10 cellular contexts compared by ENCODE assay signal in the genomic region with DNA sequence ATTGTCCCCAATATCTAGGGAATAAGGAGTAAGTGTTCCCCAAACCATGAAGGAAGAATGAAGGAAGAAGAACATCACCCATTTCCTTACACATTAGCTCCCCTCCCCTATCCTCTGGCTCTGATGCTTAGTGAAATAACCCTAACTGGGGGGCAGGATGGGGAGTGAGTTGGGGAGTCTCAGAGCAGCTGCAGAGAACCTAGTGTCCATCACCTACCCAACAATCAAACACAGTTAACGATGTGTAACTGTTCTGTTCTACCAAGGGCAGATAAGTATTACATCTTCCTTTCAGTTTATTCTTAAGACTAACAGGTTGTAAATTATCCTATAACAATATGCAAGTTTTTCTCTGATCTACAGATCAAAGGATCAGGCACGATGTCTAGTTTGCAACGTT. TPM values are rescaled to one million over a fixed set of nuclear protein-coding genes. Genes with fewer than 3 reads are reported as not detected.
DNase-seq lines count a peak whose midpoint lies in the region; ATAC-seq, FAIRE-seq and TF ChIP-seq lines count a peak whose summit lies in the region.
"Had no signal": no experiment of that assay in that cellular context is flagged by ENCODE, and none has a peak within 500 bp of the region (broad histone marks: within the 10 kb centered on the region; RNA-seq: fewer than 3 reads in every experiment).

No MANE protein-coding gene starts in this region.

- peaks cover 8 to 10% of the 10 kb centered on the region in 2 donors for H3K36me3 Mint-ChIP-seq in CD4-positive, alpha-beta memory T cell
- peaks cover 37% of the 10 kb centered on the region for H3K36me3 Mint-ChIP-seq in activated CD4-positive, alpha-beta memory T cell treated with anti-CD3 and anti-CD28 coated beads, Interleukin-2, amount 10 ng/mL, durations not matched to agents 7 days and 5 days (ENCODE audit: low read depth)
- H3K36me3 Mint-ChIP-seq in mesothelial cell of epicardium = peaks cover 5% of the 10 kb centered on the region

- H3K4me1 Mint-ChIP-seq in CD4-positive, alpha-beta memory T cell = peaks cover 52 to 78% (median 65%) of the 10 kb centered on the region in 4 donors
- peaks cover 71% of the 10 kb centered on the region for H3K4me1 Mint-ChIP-seq in activated CD4-positive, alpha-beta memory T cell treated with anti-CD3 and anti-CD28 coated beads, Interleukin-2, amount 10 ng/mL, durations not matched to agents 7 days and 5 days
- peaks cover 35% of the 10 kb centered on the region for H3K4me1 Mint-ChIP-seq in mesothelial cell of epicardium

- no peak for DNase-seq in CD4-positive, alpha-beta memory T cell
- DNase-seq in GM18507 (ENCODE audit: extremely low spot score, insufficient read length, low read depth) (no peak), mesothelial cell of epicardium (ENCODE audit: low spot score in 2 of 2, unreplicated experiment in 2 of 2) (no peak), NCI-H510A (lab: John Stamatoyannopoulos, UW) (no peak), dorsolateral prefrontal cortex (no peak), SIG-M5 (lab: John Stamatoyannopoulos, UW) (no peak)
- no peak for DNase-seq in activated CD4-positive, alpha-beta memory T cell treated with anti-CD3 and anti-CD28 coated beads, Interleukin-2, amount 10 ng/mL, durations not matched to agents 7 days and 5 days
- DNase-seq: activated CD8-positive, alpha-beta memory T cell treated with anti-CD3 and anti-CD28 coated beads, Interleukin-2, amount 50 U/mL, for 48 hours; NCI-H2029 treated with DMSO at 0.1 percent for 48 hours had no signal

- H3K4me3 ChIP-seq in CD4-positive, alpha-beta memory T cell (ENCODE audit: low read length in 2 of 2) = peak overlapping the region in 1 of 2 donors; percentile 7
- H3K4me3 ChIP-seq in dorsolateral prefrontal cortex = no peak overlapping the region

- CTCF ChIA-PET in CD4-positive, alpha-beta memory T cell (lab: Charles Lee; ENCODE audit: partially characterized antibody) = interaction anchor here (0.8 to 2.0 kb wide), 3 partner anchors 20 to 55 kb away, joined by 3 to 6 read pairs (median 3); no protein-coding TSS in a partner anchor
- CTCF ChIA-PET in activated CD4-positive, alpha-beta memory T cell treated with anti-CD3 and anti-CD28 coated beads, Interleukin-2, amount 10 ng/mL, durations not matched to agents 7 days and 5 days (lab: Charles Lee) = interaction anchor here (1.0 to 2.2 kb wide), 2 partner anchors 20 to 24 kb away, joined by 3 to 6 read pairs; no protein-coding TSS in a partner anchor

- no peaks in the 10 kb centered on the region for H3K9me3 Mint-ChIP-seq in CD4-positive, alpha-beta memory T cell
- no peaks in the 10 kb centered on the region for H3K9me3 Mint-ChIP-seq in activated CD4-positive, alpha-beta memory T cell treated with anti-CD3 and anti-CD28 coated beads, Interleukin-2, amount 10 ng/mL, durations not matched to agents 7 days and 5 days
- peaks cover 4% of the 10 kb centered on the region for H3K9me3 Mint-ChIP-seq in mesothelial cell of epicardium

- H3K9me3 ChIP-seq in CD4-positive, alpha-beta memory T cell (ENCODE audit: control insufficient read depth in 1 of 2, low read length in 2 of 2) = no peaks in the 10 kb centered on the region

- no peaks in the 10 kb centered on the region for H3K27me3 Mint-ChIP-seq in CD4-positive, alpha-beta memory T cell
- H3K27me3 Mint-ChIP-seq in activated CD4-positive, alpha-beta memory T cell treated with anti-CD3 and anti-CD28 coated beads, Interleukin-2, amount 10 ng/mL, durations not matched to agents 7 days and 5 days = no peaks in the 10 kb centered on the region
- H3K27me3 Mint-ChIP-seq in mesothelial cell of epicardium (ENCODE audit: low read depth) = no peaks in the 10 kb centered on the region

- no peak for ATAC-seq in GM18519 (IDR thresholded peaks at IDR 0.05; ENCODE audit: low FRiP score, unreplicated experiment)

- H3K4me3 Mint-ChIP-seq in CD4-positive, alpha-beta memory T cell = peak overlapping the region; percentile 46 to 87 (median 64)
- peak overlapping the region; percentile 55 for H3K4me3 Mint-ChIP-seq in activated CD4-positive, alpha-beta memory T cell treated with anti-CD3 and anti-CD28 coated beads, Interleukin-2, amount 10 ng/mL, durations not matched to agents 7 days and 5 days
- H3K4me3 Mint-ChIP-seq in mesothelial cell of epicardium = no peak overlapping the region

- no peaks in the 10 kb centered on the region for H3K27me3 ChIP-seq in CD4-positive, alpha-beta memory T cell (ENCODE audit: insufficient read depth, low read length)
- H3K27me3 ChIP-seq in dorsolateral prefrontal cortex = no peaks in the 10 kb centered on the region

- TF ChIP-seq CTCF in mesothelial cell of epicardium (IDR thresholded peaks at IDR 0.05; ENCODE audit: unreplicated experiment) = no peak
- no peak for TF ChIP-seq CTCF in dorsolateral prefrontal cortex (IDR thresholded peaks at IDR 0.05 in 54 of 56, conservative IDR thresholded peaks at IDR 0.05 in 2 of 56; ENCODE audit: low read depth in 1 of 56, partially characterized antibody in 56 of 56)

- H3K27ac ChIP-seq in CD4-positive, alpha-beta memory T cell (ENCODE audit: low read depth, low read length) = peak overlapping the region; percentile 59
- no peak overlapping the region for H3K27ac ChIP-seq in dorsolateral prefrontal cortex

- POLR2A ChIA-PET in CD4-positive, alpha-beta memory T cell (lab: Charles Lee; ENCODE audit: partially characterized antibody) = interaction anchor here (0.7 to 7.1 kb wide), 9 partner anchors 8 to 54 kb away, joined by 3 to 62 read pairs (median 9); a partner anchor contains a TSS
- POLR2A ChIA-PET in activated CD4-positive, alpha-beta memory T cell treated with anti-CD3 and anti-CD28 coated beads, Interleukin-2, amount 10 ng/mL, durations not matched to agents 7 days and 5 days (lab: Charles Lee) = interaction anchor here (1.6 to 17.6 kb wide), 6 partner anchors 10 to 60 kb away, joined by 3 to 445 read pairs (median 42); a partner anchor contains a TSS

- intact Hi-C loops in CD4-positive, alpha-beta memory T cell (cut with micrococcal nuclease) = no loop called here
- intact Hi-C loops in dorsolateral prefrontal cortex (cut with DNase I) = no loop called here

- peak; percentile 77 for FAIRE-seq in GM18507 (lab: Jason Lieb, UNC)

- no peaks in the 10 kb centered on the region for H3K36me3 ChIP-seq in CD4-positive, alpha-beta memory T cell (ENCODE audit: insufficient read depth, low read length)

- peak overlapping the region; percentile 73 to 94 (median 83) for H3K27ac Mint-ChIP-seq in CD4-positive, alpha-beta memory T cell
- H3K27ac Mint-ChIP-seq in activated CD4-positive, alpha-beta memory T cell treated with anti-CD3 and anti-CD28 coated beads, Interleukin-2, amount 10 ng/mL, durations not matched to agents 7 days and 5 days = peak overlapping the region; percentile 95
- peak overlapping the region; percentile 26 for H3K27ac Mint-ChIP-seq in mesothelial cell of epicardium

- peaks cover 92% of the 10 kb centered on the region for H3K4me1 ChIP-seq in CD4-positive, alpha-beta memory T cell (ENCODE audit: insufficient read depth, low read length)

RNA-seq across cellular contexts. Expression of a gene that starts 12.8 kb away (rescaled TPM):
- 100 to 1,000 TPM; 188 to 192 TPM for total RNA-seq in CD4-positive, alpha-beta memory T cell
- 100 to 1,000 TPM; 136 to 149 TPM for polyA plus RNA-seq in CD4-positive, alpha-beta memory T cell
- 100 to 1,000 TPM; 159 to 169 TPM for total RNA-seq in activated CD4-positive, alpha-beta memory T cell treated with anti-CD3 and anti-CD28 coated beads, Interleukin-2, amount 10 ng/mL, durations not matched to agents 7 days and 5 days
- 76.9 to 78.0 TPM (median 77.4 TPM) in 3 replicates for total RNA-seq in mesothelial cell of epicardium
- total RNA-seq in dorsolateral prefrontal cortex = 10 to 100 TPM in 119 of 120 experiments, 1 to 10 TPM in 1; 9.7 to 41.8 (median 20.2) TPM

RNA-seq across cellular contexts. Expression of a gene that starts 55.0 kb away (rescaled TPM):
- total RNA-seq in CD4-positive, alpha-beta memory T cell = 1 to 10 TPM; 8.4 to 9.1 TPM
- 1 to 10 TPM; 1.9 to 4.1 TPM for polyA plus RNA-seq in CD4-positive, alpha-beta memory T cell
- 1 to 10 TPM; 9.0 to 9.3 TPM for total RNA-seq in activated CD4-positive, alpha-beta memory T cell treated with anti-CD3 and anti-CD28 coated beads, Interleukin-2, amount 10 ng/mL, durations not matched to agents 7 days and 5 days
- total RNA-seq in mesothelial cell of epicardium = 9.2 to 9.5 TPM (median 9.4 TPM) in 3 replicates
- total RNA-seq in dorsolateral prefrontal cortex = 10 to 100 TPM; 10.6 to 23.8 (median 17.6) TPM

Comparison
In these comparisons a context has a peak if more than half of its experiments do, and no peak if none do; other contexts are left out.
1. H3K27ac Mint-ChIP-seq: peak in every context shown above with its lines; median percentile 95 in activated CD4-positive, alpha-beta memory T cell treated with anti-CD3 and anti-CD28 coated beads, Interleukin-2, amount 10 ng/mL, durations not matched to agents 7 days and 5 days; 83 in CD4-positive, alpha-beta memory T cell; 26 in mesothelial cell of epicardium.